Comparison of ENCODE assay signal across 2 cellular contexts in the genomic region with DNA sequence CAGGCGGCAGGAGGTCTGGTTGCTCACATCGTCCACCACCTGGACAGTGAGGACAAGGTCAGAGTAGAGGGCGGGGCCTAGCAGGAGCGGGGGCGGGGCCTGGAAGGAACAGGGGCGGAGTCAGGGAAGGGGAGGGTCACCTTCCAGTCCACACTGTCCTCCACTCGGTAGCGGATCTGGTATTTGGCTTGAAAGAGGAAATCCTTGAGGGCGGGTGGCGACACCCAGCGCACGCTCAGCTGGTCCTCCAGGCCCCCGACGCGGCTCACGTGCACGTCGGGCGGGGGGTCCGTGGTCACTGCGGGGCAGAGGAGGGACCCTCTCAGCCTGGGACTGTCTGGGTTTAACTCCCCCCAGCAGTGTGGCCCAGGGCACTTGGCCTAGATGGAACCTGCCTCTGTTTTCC.
TF ChIP-seq lines count a peak whose summit lies in the region.

No MANE protein-coding gene starts in this region.

TF ChIP-seq in HepG2, 621 proteins besides CTCF, POLR2A, EP300 and RAD21 (continues in another document):
- TF ChIP-seq SNAPC2 (CRISPR knock-in tag; IDR thresholded peaks at IDR 0.05) (no peak), AGO1 (IDR thresholded peaks at IDR 0.05; ENCODE audit: low read depth, low read length, poor library complexity, severe bottlenecking) (peak; percentile 41), TFDP1 (CRISPR knock-in tag; IDR thresholded peaks at IDR 0.05; ENCODE audit: borderline replicate concordance) (no peak), CEBPB (IDR thresholded peaks at IDR 0.05; ENCODE audit: borderline replicate concordance, low read depth, low read length) (no peak), YEATS2 (CRISPR knock-in tag; IDR thresholded peaks at IDR 0.05; ENCODE audit: borderline replicate concordance) (no peak), ZBTB7A (CRISPR knock-in tag; IDR thresholded peaks at IDR 0.05) (no peak), ATRX (CRISPR knock-in tag; IDR thresholded peaks at IDR 0.05; ENCODE audit: borderline replicate concordance) (no peak), KDM1A (CRISPR knock-in tag; IDR thresholded peaks at IDR 0.05) (no peak), ZNF678 (CRISPR knock-in tag; IDR thresholded peaks at IDR 0.05) (no peak), HOXA9 (CRISPR knock-in tag; IDR thresholded peaks at IDR 0.05; ENCODE audit: borderline replicate concordance) (no peak), AGO2 (optimal IDR thresholded peaks at IDR 0.05; ENCODE audit: low read depth, low read length) (peak; percentile 76), ZNF234 (CRISPR knock-in tag; conservative IDR thresholded peaks at IDR 0.05) (no peak), ZNF550 (CRISPR knock-in tag; IDR thresholded peaks at IDR 0.05; ENCODE audit: borderline replicate concordance) (no peak), CHD2 (IDR thresholded peaks at IDR 0.05; ENCODE audit: low read depth, low read length) (no peak), NR0B2 (CRISPR knock-in tag; IDR thresholded peaks at IDR 0.05) (no peak), ZNF350 (CRISPR knock-in tag; IDR thresholded peaks at IDR 0.05; ENCODE audit: borderline replicate concordance, low read depth) (no peak), GPBP1L1 (CRISPR knock-in tag; IDR thresholded peaks at IDR 0.05) (no peak), RBM22 (optimal IDR thresholded peaks at IDR 0.05; ENCODE audit: low read length) (peak; percentile 57), CHCHD3 (CRISPR knock-in tag; IDR thresholded peaks at IDR 0.05) (no peak), POLR2G (IDR thresholded peaks at IDR 0.05; ENCODE audit: low read depth, low read length) (0 out of 2 replicates have a peak, but pooled peaks have one; percentile 9), RXRA (CRISPR knock-in tag; IDR thresholded peaks at IDR 0.05) (0 out of 2 replicates have a peak, but pooled peaks have one; percentile 11), NAIF1 (CRISPR knock-in tag; IDR thresholded peaks at IDR 0.05; ENCODE audit: borderline replicate concordance) (no peak), GABPB1 (CRISPR knock-in tag; IDR thresholded peaks at IDR 0.05) (0 out of 2 replicates have a peak, but pooled peaks have one; percentile 13), ZNF530 (CRISPR knock-in tag; IDR thresholded peaks at IDR 0.05; ENCODE audit: low read depth) (no peak), MLX (CRISPR knock-in tag; IDR thresholded peaks at IDR 0.05) (no peak), ZBTB33 (CRISPR knock-in tag; IDR thresholded peaks at IDR 0.05) (peak; percentile 97), ZFP36L1 (CRISPR knock-in tag; IDR thresholded peaks at IDR 0.05) (no peak), ZKSCAN5 (CRISPR knock-in tag; IDR thresholded peaks at IDR 0.05) (no peak), ISL2 (CRISPR knock-in tag; IDR thresholded peaks at IDR 0.05) (no peak)
- TF ChIP-seq, protein P1, sequence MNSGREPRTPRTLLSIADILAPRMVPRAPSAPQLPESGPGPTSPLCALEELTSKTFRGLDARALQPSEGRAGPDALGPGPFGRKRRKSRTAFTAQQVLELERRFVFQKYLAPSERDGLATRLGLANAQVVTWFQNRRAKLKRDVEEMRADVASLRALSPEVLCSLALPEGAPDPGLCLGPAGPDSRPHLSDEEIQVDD (CRISPR knock-in tag; IDR thresholded peaks at IDR 0.05; ENCODE audit: borderline replicate concordance): no peak
- TF ChIP-seq, protein P2, sequence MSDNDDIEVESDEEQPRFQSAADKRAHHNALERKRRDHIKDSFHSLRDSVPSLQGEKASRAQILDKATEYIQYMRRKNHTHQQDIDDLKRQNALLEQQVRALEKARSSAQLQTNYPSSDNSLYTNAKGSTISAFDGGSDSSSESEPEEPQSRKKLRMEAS (IDR thresholded peaks at IDR 0.05): no peak

TF ChIP-seq in GM12891, 5 proteins besides CTCF, POLR2A, EP300 and RAD21:
- TF ChIP-seq POU2F2 (IDR thresholded peaks at IDR 0.05; ENCODE audit: low read depth, low read length) (no peak), PAX5 (IDR thresholded peaks at IDR 0.05; ENCODE audit: insufficient read depth, low read length, severe bottlenecking) (no peak), SPI1 (IDR thresholded peaks at IDR 0.05; ENCODE audit: low read depth, low read length) (no peak), TAF1 (IDR thresholded peaks at IDR 0.05; ENCODE audit: low read depth, low read length) (no peak)
